ENCODE assay signal across 8 cellular contexts in the genomic region with DNA sequence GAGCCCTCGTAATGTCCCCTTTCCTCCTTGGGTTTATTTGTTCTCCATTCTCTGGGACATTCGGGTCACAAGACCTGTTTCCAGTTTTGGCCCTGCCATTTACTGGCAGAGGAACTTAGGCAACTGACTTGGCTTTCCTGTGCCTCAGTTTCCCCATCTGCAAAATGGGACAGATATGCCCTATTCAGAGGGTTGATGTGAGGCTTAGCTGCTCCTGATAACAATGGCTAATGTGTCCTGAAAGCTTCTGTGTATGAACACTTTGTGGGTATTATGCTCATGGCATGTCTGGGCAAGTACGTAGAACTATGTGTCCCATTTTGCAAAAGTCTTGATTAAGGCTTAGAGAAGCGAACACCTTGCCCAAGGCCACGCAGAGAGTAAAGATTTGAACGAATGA. TPM values are rescaled to one million over a fixed set of nuclear protein-coding genes. Genes with fewer than 3 reads are reported as not detected.
DNase-seq lines count a peak whose midpoint lies in the region; ATAC-seq, FAIRE-seq and TF ChIP-seq lines count a peak whose summit lies in the region.

No MANE protein-coding gene starts in this region.

- H3K36me3 ChIP-seq in A673 (ENCODE audit: insufficient read depth, low read length, poor library complexity, severe bottlenecking), result peaks cover 13% of the 10 kb centered on the region
- peaks cover 10% of the 10 kb centered on the region for H3K36me3 ChIP-seq in HUES64 (ENCODE audit: insufficient read depth, low read length)
- H3K36me3 ChIP-seq in bronchial epithelial cell (ENCODE audit: control insufficient read depth, insufficient read depth, low read length), result peaks cover 8% of the 10 kb centered on the region
- H3K36me3 ChIP-seq in muscle layer of colon (ENCODE audit: insufficient read depth, low read length), result peaks cover 9% of the 10 kb centered on the region

- WGBS in HUES64, result 93% methylated on average over 6 of the region's 6 CpGs

- peak overlapping the region; percentile 66 for H3K4me3 ChIP-seq in A673 (ENCODE audit: low read depth, low read length, poor library complexity, severe bottlenecking)
- H3K4me3 ChIP-seq in HUES64 (ENCODE audit: low read length), result peak overlapping the region; percentile 79
- H3K4me3 ChIP-seq in bronchial epithelial cell (ENCODE audit: low read depth, low read length), result peak overlapping the region; percentile 85
- peak overlapping the region; percentile 91 to 95 for H3K4me3 ChIP-seq in muscle layer of colon (ENCODE audit: low read depth in 1 of 2, low read length in 2 of 2)

- H3K9ac ChIP-seq in HUES64 (ENCODE audit: low read depth, low read length) (peak overlapping the region; percentile 67; the same call in 1 of the 2 replicates), muscle layer of colon (ENCODE audit: low read length) (peak overlapping the region; percentile 49)

- POLR2A ChIA-PET in A673 (lab: Charles Lee; ENCODE audit: low non-redundant PET), result no interaction called here

- DNase-seq in A673 (ENCODE audit: low spot score) (no peak), bronchial epithelial cell (ENCODE audit: low read depth) (peak; percentile 86), COLO668 (lab: John Stamatoyannopoulos, UW; ENCODE audit: unreplicated experiment) (no peak)
- DNase-seq in stimulated activated CD4-positive, alpha-beta T cell treated with anti-CD3 and anti-CD28 coated beads, Interleukin-1b, Interleukin-23, amount 100 ng/mL, for 48 hours, result no peak

- H3K27me3 ChIP-seq in A673 (replicated peaks; ENCODE audit: insufficient read depth, low read depth, low read length, poor library complexity) (no peaks in the 10 kb centered on the region), HUES64 (ENCODE audit: insufficient read depth, low read length) (no peaks in the 10 kb centered on the region), bronchial epithelial cell (ENCODE audit: control insufficient read depth, insufficient read depth, low read length) (no peaks in the 10 kb centered on the region), muscle layer of colon (ENCODE audit: control insufficient read depth in 1 of 2, insufficient read depth in 2 of 2, low read length in 2 of 2) (no peaks in the 10 kb centered on the region)

- H3K27ac ChIP-seq in A673 (ENCODE audit: low read depth, low read length, poor library complexity, severe bottlenecking) (peak overlapping the region; percentile 100), HUES64 (ENCODE audit: low read depth, low read length) (no peak overlapping the region), muscle layer of colon (ENCODE audit: low read depth, low read length) (peak overlapping the region; percentile 99)

- TF ChIP-seq CTCF in A673 (conservative IDR thresholded peaks at IDR 0.05; ENCODE audit: low read depth, low read length) (no peak), bronchial epithelial cell (IDR thresholded peaks at IDR 0.05; ENCODE audit: insufficient read depth, low read length, severe bottlenecking) (no peak)

- BruUV-seq in A673 (replicated peaks; lab: Mats Ljungman, UMichigan), result no TSS peak

- H3K4me1 ChIP-seq in A673 (ENCODE audit: insufficient read depth, low read length, poor library complexity, severe bottlenecking) (peaks cover 21% of the 10 kb centered on the region), HUES64 (ENCODE audit: insufficient read depth, low read length) (peaks cover 8% of the 10 kb centered on the region), muscle layer of colon (ENCODE audit: insufficient read depth, low read length) (peaks cover 23% of the 10 kb centered on the region)

- CTCF ChIA-PET in A673 (lab: Charles Lee), result no interaction called here

- intact Hi-C loops in A673 (cut with micrococcal nuclease; ENCODE audit: unreplicated experiment), result loop anchor here (5.0 kb wide), 1 partner anchor 194 kb away; the partner anchor contains the start of gene UBE2S

- FAIRE-seq in bronchial epithelial cell (lab: Jason Lieb, UNC), result no peak

- ATAC-seq in HG03442 (IDR thresholded peaks at IDR 0.05; ENCODE audit: unreplicated experiment), result no peak
- ATAC-seq in HG02970 (IDR thresholded peaks at IDR 0.05; ENCODE audit: low FRiP score, unreplicated experiment), result no peak

- H3K9me3 ChIP-seq in A673 (ENCODE audit: low read depth, low read length, poor library complexity, severe bottlenecking) (no peaks in the 10 kb centered on the region), HUES64 (ENCODE audit: insufficient read depth, low read depth, low read length) (no peaks in the 10 kb centered on the region), muscle layer of colon (ENCODE audit: low read length) (no peaks in the 10 kb centered on the region)

RNA-seq across cellular contexts. Expression of gene ZNF524, which starts 1.0 kb away (rescaled TPM):
- 6.3 and 7.5 TPM in 2 replicates for total RNA-seq in A673 (2021)
- 2.6 TPM for polyA plus RNA-seq in HUES64 (2013, experiment 1 of 2)
- polyA plus RNA-seq in HUES64 (2013, experiment 2 of 2), result 4.1 TPM
- total RNA-seq in bronchial epithelial cell, result 18.4 and 19.6 TPM in 2 replicates

RNA-seq across cellular contexts. Expression of gene FIZ1, which starts 1.8 kb away (rescaled TPM):
- total RNA-seq in A673 (2021), result 27.8 and 29.3 TPM in 2 replicates
- 14.2 TPM for polyA plus RNA-seq in HUES64 (2013, experiment 1 of 2)
- 15.8 TPM for polyA plus RNA-seq in HUES64 (2013, experiment 2 of 2)
- total RNA-seq in bronchial epithelial cell, result 2.1 and 3.5 TPM in 2 replicates

RNA-seq across cellular contexts. Expression of gene ZNF865, which starts 4.3 kb away (rescaled TPM):
- total RNA-seq in A673 (2021) (16.1 and 17.1 TPM in 2 replicates), bronchial epithelial cell (0.53 and 0.64 TPM in 2 replicates)
- polyA plus RNA-seq in HUES64 (2013, experiment 1 of 2), result 8.5 TPM
- polyA plus RNA-seq in HUES64 (2013, experiment 2 of 2), result 11.0 TPM

RNA-seq across cellular contexts. Expression of gene ZNF579, which starts 20.5 kb away (rescaled TPM):
- total RNA-seq in A673 (2021) (27.4 and 27.5 TPM in 2 replicates), bronchial epithelial cell (1.8 and 2.2 TPM in 2 replicates)
- polyA plus RNA-seq in HUES64 (2013, experiment 1 of 2), result 13.6 TPM
- polyA plus RNA-seq in HUES64 (2013, experiment 2 of 2), result 15.6 TPM

RNA-seq across cellular contexts. Expression of gene ZNF784, which starts 23.2 kb away (rescaled TPM):
- total RNA-seq in A673 (2021) (6.8 and 7.1 TPM in 2 replicates), bronchial epithelial cell (5.0 and 5.1 TPM in 2 replicates)
- 7.1 TPM for polyA plus RNA-seq in HUES64 (2013, experiment 1 of 2)
- polyA plus RNA-seq in HUES64 (2013, experiment 2 of 2), result 10.1 TPM

Comparison
In these comparisons a context has a peak if more than half of its experiments do, and no peak if none do; other contexts are left out.
1. RNA of gene ZNF865, which starts 4.3 kb away (total RNA-seq): 16.1 to 17.1 TPM in A673; 0.53 to 0.64 TPM in bronchial epithelial cell; every median in the first group is over 10 times any median in the second.
2. Peak in every context shown above with its lines, with median percentiles within 50 percentile points of each other: H3K4me3 ChIP-seq.